1 cellular context compared by ENCODE assay signal in genomic region chr1:93775224-93775623, GRCh38.
TF ChIP-seq lines count a peak whose summit lies in the region.

No MANE protein-coding gene starts in this region.

TF ChIP-seq in SK-N-SH treated with all-trans-retinoic acid at 6 μM for 48 hours, 23 proteins besides CTCF, POLR2A, EP300 and RAD21 (continued from another document):
- TF ChIP-seq CREB5 (CRISPR knock-in tag; IDR thresholded peaks at IDR 0.05; ENCODE audit: low read depth) (no peak), GLIS3 (CRISPR knock-in tag; IDR thresholded peaks at IDR 0.05) (no peak), ZNF8 (CRISPR knock-in tag; IDR thresholded peaks at IDR 0.05) (no peak)
TF ChIP-seq in SK-N-SH treated with all-trans-retinoic acid at 6 μM for 48 hours: peak in this region for 0.
